8 cellular contexts compared by ENCODE assay signal in the genomic region with DNA sequence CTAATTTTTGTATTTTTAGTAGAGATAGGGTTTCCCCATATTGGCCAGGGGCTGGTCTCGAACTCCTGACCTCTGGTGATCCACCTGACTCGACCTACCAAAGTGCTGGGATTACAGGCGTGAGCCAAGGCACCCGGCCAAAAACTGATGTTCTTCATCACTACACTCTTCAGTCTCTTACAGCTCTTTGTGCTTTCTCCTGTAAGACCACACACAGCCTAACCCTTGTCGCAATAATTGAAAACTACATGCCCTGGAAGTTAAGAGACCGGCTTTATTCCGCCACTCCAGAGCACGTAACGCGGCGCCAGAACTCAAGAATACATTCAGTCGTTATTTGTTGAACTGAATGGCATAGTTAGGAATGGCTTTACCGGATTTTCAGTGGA. TPM values are rescaled to one million over a fixed set of nuclear protein-coding genes. Genes with fewer than 3 reads are reported as not detected.
DNase-seq lines count a peak whose midpoint lies in the region; ATAC-seq and TF ChIP-seq lines count a peak whose summit lies in the region.

No MANE protein-coding gene starts in this region.

- intact Hi-C loops in left ventricle myocardium superior (cut with micrococcal nuclease), result no loop called here
- intact Hi-C loops in body of pancreas (cut with DNase I), result no loop called here
- intact Hi-C loops in uterus (cut with DNase I; ENCODE audit: low total_unique reads), result loop anchor here (10.0 kb wide), 1 partner anchor 146 kb away; no protein-coding TSS in a partner anchor

- CTCF ChIA-PET in HEK293T (lab: Yijun Ruan, JAX), result interaction anchor here (0.7 to 2.3 kb wide), 2 partner anchors 9 to 126 kb away, joined by 3 to 7 read pairs; partner anchors contain the start of gene NAXE

- TF ChIP-seq POLR2A in body of pancreas (IDR thresholded peaks at IDR 0.05) (no peak), uterus (IDR thresholded peaks at IDR 0.05) (no peak)

- DNase-seq in cardiac muscle cell (ENCODE audit: low read depth in 1 of 2, low spot score in 1 of 2) (peak in 1 of 2 donors; percentile 35), left ventricle myocardium superior (no peak), body of pancreas (no peak), lung (ENCODE audit: low spot score) (no peak), uterus (no peak), NCI-H146 (lab: John Stamatoyannopoulos, UW) (no peak), HEK293T (ENCODE audit: extremely low spot score) (no peak)
- DNase-seq in activated CD8-positive, alpha-beta memory T cell treated with anti-CD3 and anti-CD28 coated beads, Interleukin-2, amount 50 U/mL, for 4 hours, result no peak

- H3K27ac ChIP-seq in cardiac muscle cell, result peak overlapping the region; percentile 72
- H3K27ac ChIP-seq in body of pancreas, result peak overlapping the region in 3 of 4 donors; percentile 53 to 77 (median 68)
- peak overlapping the region; percentile 34 to 63 for H3K27ac ChIP-seq in lung (ENCODE audit: low read depth in 1 of 2, low read length in 1 of 2)
- peak overlapping the region; percentile 66 to 88 for H3K27ac ChIP-seq in uterus

- H3K4me1 ChIP-seq in cardiac muscle cell (ENCODE audit: low read depth) (no peaks in the 10 kb centered on the region), body of pancreas (peaks cover 24% of the 10 kb centered on the region), lung (ENCODE audit: control insufficient read depth in 2 of 2, insufficient read depth in 2 of 2, low read length in 2 of 2) (peaks cover 8 to 10% of the 10 kb centered on the region in 2 donors), uterus (peaks cover 0 to 11% of the 10 kb centered on the region in 2 donors)

- 2 to 4% methylated on average over 13 of the region's 13 CpGs for WGBS in body of pancreas, 2 donors
- WGBS in lung, 2 donors, result 4 to 6% methylated on average over 13 of the region's 13 CpGs

- H3K27me3 ChIP-seq in cardiac muscle cell (no peaks in the 10 kb centered on the region), body of pancreas (no peaks in the 10 kb centered on the region), lung (ENCODE audit: control insufficient read depth, insufficient read depth) (no peaks in the 10 kb centered on the region), uterus (no peaks in the 10 kb centered on the region)

- H3K36me3 ChIP-seq in cardiac muscle cell (no peaks in the 10 kb centered on the region), body of pancreas (replicated peaks in 1 of 2; ENCODE audit: insufficient read depth in 1 of 2, low read depth in 2 of 2) (peaks cover 0 to 9% of the 10 kb centered on the region in 2 donors), lung (ENCODE audit: control insufficient read depth in 2 of 2, insufficient read depth in 2 of 2, low read length in 2 of 2) (peaks cover 3 to 18% of the 10 kb centered on the region in 2 donors), uterus (no peaks in the 10 kb centered on the region)

- no peaks in the 10 kb centered on the region for H3K9me3 ChIP-seq in cardiac muscle cell (ENCODE audit: low read depth)
- no peaks in the 10 kb centered on the region for H3K9me3 ChIP-seq in body of pancreas
- H3K9me3 ChIP-seq in lung (ENCODE audit: control insufficient read depth in 2 of 2, insufficient read depth in 1 of 2, low read length in 1 of 2), result no peaks in the 10 kb centered on the region
- no peaks in the 10 kb centered on the region for H3K9me3 ChIP-seq in uterus

- TF ChIP-seq CTCF in cardiac muscle cell (IDR thresholded peaks at IDR 0.05; ENCODE audit: low read depth, low read length) (no peak), body of pancreas (IDR thresholded peaks at IDR 0.05) (no peak), lung (IDR thresholded peaks at IDR 0.05; ENCODE audit: control extremely low read depth, extremely low read depth) (no peak), uterus (IDR thresholded peaks at IDR 0.05) (no peak)

- ATAC-seq in left ventricle myocardium superior, result no peak
- ATAC-seq in body of pancreas, result no peak
- ATAC-seq in lung (ENCODE audit: insufficient read depth, low FRiP score), result no peak

- POLR2A ChIA-PET in HEK293T (lab: Yijun Ruan, JAX), result interaction anchor here (1.0 to 4.9 kb wide), 4 partner anchors 9 to 144 kb away, joined by 3 to 57 read pairs (median 4); partner anchors contain the start of genes NAXE and TTC24

- peak overlapping the region; percentile 42 for H3K4me3 ChIP-seq in cardiac muscle cell
- peak overlapping the region; percentile 61 to 97 for H3K4me3 ChIP-seq in body of pancreas
- H3K4me3 ChIP-seq in lung, result peak overlapping the region; percentile 75
- H3K4me3 ChIP-seq in uterus, result peak overlapping the region; percentile 54 to 86

TF ChIP-seq in HEK293T, 16 proteins besides CTCF, POLR2A, EP300 and RAD21:
- TF ChIP-seq FOXM1 (IDR thresholded peaks at IDR 0.05; ENCODE audit: borderline replicate concordance), result no peak
- TF ChIP-seq TARDBP (IDR thresholded peaks at IDR 0.05), result no peak
- no peak for TF ChIP-seq ARNT (IDR thresholded peaks at IDR 0.05)
- TF ChIP-seq LEF1 (IDR thresholded peaks at IDR 0.05; ENCODE audit: borderline replicate concordance), result no peak
- TF ChIP-seq ELF4 (IDR thresholded peaks at IDR 0.05), result no peak
- no peak for TF ChIP-seq SP1 (IDR thresholded peaks at IDR 0.05)
- TF ChIP-seq L3MBTL2 (conservative IDR thresholded peaks at IDR 0.05), result no peak

RNA-seq across cellular contexts. Expression of gene GPATCH4, which starts 0.6 kb away (rescaled TPM):
- 6.0 and 14.4 TPM in 2 replicates for total RNA-seq in cardiac muscle cell
- 42.4 and 48.4 TPM in 2 replicates for polyA plus RNA-seq in cardiac muscle cell
- total RNA-seq in left ventricle myocardium superior, result 14.1 TPM
- total RNA-seq in body of pancreas, result 1 to 10 TPM; 8.9 to 9.6 TPM
- 10 to 100 TPM; 11.9 to 30.6 TPM for total RNA-seq in lung
- 10 to 100 TPM; 18.6 to 34.3 TPM for polyA plus RNA-seq in lung
- total RNA-seq in uterus, result 10 to 100 TPM in 3 of 4 donors, 1 to 10 TPM in 1; 2.3 to 31.6 (median 19.8) TPM

RNA-seq across cellular contexts. Expression of gene NAXE, which starts 9.2 kb away (rescaled TPM):
- 130 and 179 TPM in 2 replicates for total RNA-seq in cardiac muscle cell
- 154 and 166 TPM in 2 replicates for polyA plus RNA-seq in cardiac muscle cell
- 123 TPM for total RNA-seq in left ventricle myocardium superior
- total RNA-seq in body of pancreas, result 10 to 100 TPM; 46.1 to 62.8 TPM
- 10 to 100 TPM; 38.1 to 95.8 TPM for total RNA-seq in lung
- polyA plus RNA-seq in lung, result 10 to 100 TPM; 74.1 to 83.5 TPM
- 10 to 100 TPM; 39.5 to 74.4 (median 52.2) TPM for total RNA-seq in uterus

RNA-seq across cellular contexts. Expression of gene HAPLN2, which starts 18.5 kb away (rescaled TPM):
- 7.6 and 19.0 TPM in 2 replicates for total RNA-seq in cardiac muscle cell
- 8.5 and 15.7 TPM in 2 replicates for polyA plus RNA-seq in cardiac muscle cell
- total RNA-seq in left ventricle myocardium superior, result 1.5 TPM
- not detected for total RNA-seq in body of pancreas
- total RNA-seq in lung, result under 1 TPM in 1 of 2 donors, not detected in 1; 0.18 TPM
- under 1 TPM; 0.24 to 0.31 TPM for polyA plus RNA-seq in lung
- 1 to 10 TPM in 1 of 4 donors, under 1 TPM in 1, not detected in 2; 0.77 to 3.9 TPM for total RNA-seq in uterus

RNA-seq across cellular contexts. Expression of gene TTC24, which starts 21.2 kb away (rescaled TPM):
- total RNA-seq in cardiac muscle cell (0.15 and 0.18 TPM in 2 replicates), left ventricle myocardium superior (not detected), body of pancreas (not detected), lung (under 1 TPM in 1 of 2 donors, not detected in 1; 0.23 TPM), uterus (not detected)
- polyA plus RNA-seq in cardiac muscle cell (1.1 TPM in 1 of 2 replicates, not detected in the other), lung (under 1 TPM; 0.12 to 0.31 TPM)

RNA-seq across cellular contexts. Expression of gene IQGAP3, which starts 28.4 kb away (rescaled TPM):
- total RNA-seq in cardiac muscle cell (4.2 and 31.8 TPM in 2 replicates), left ventricle myocardium superior (0.42 TPM), body of pancreas (under 1 TPM in 1 of 2 donors, not detected in 1; 0.52 TPM), lung (1 to 10 TPM; 1.0 to 3.4 TPM), uterus (10 to 100 TPM in 1 of 4 donors, under 1 TPM in 1, not detected in 2; 0.09 to 13.2 TPM)
- polyA plus RNA-seq in cardiac muscle cell (0.95 and 10.0 TPM in 2 replicates), lung (1 to 10 TPM in 1 of 2 donors, under 1 TPM in 1; 0.42 to 1.3 TPM)
